Comparison of ENCODE assay signal across 9 cellular contexts in genomic region chr1:165914136-165914798, GRCh38.
DNase-seq lines count a peak whose midpoint lies in the region; ATAC-seq and TF ChIP-seq lines count a peak whose summit lies in the region.
"Had no signal": no experiment of that assay in that cellular context is flagged by ENCODE, and none has a peak within 500 bp of the region (broad histone marks: within the 10 kb centered on the region; RNA-seq: fewer than 3 reads in every experiment).

No MANE protein-coding gene starts in this region.

- H3K9me3 ChIP-seq in SU-DHL-6 (ENCODE audit: insufficient read depth, low read length) = no peaks in the 10 kb centered on the region
- no peaks in the 10 kb centered on the region for H3K9me3 ChIP-seq in right cardiac atrium (ENCODE audit: control insufficient read depth, low read length)
- no peaks in the 10 kb centered on the region for H3K9me3 ChIP-seq in gastrocnemius medialis
- H3K9me3 ChIP-seq: BLaER1 had no signal

- H2AFZ ChIP-seq in SU-DHL-6 (ENCODE audit: low read depth, low read length, severe bottlenecking) = no peak overlapping the region

- no peak overlapping the region for H3K4me3 ChIP-seq in NB4 (ENCODE audit: low read depth, low read length)
- no peak overlapping the region for H3K4me3 ChIP-seq in SU-DHL-6 (ENCODE audit: insufficient read depth, low read length, poor library complexity, severe bottlenecking)
- H3K4me3 ChIP-seq in right cardiac atrium (ENCODE audit: low read length) = no peak overlapping the region
- no peak overlapping the region for H3K4me3 ChIP-seq in gastrocnemius medialis
- H3K4me3 ChIP-seq: BLaER1 had no signal

- 4% methylated on average over 4 of the region's 4 CpGs for whole genome bisulfite sequencing in right cardiac atrium

- H3K4me1 ChIP-seq in right cardiac atrium (ENCODE audit: control insufficient read depth, insufficient read depth, low read length) = no peaks in the 10 kb centered on the region
- H3K4me1 ChIP-seq in gastrocnemius medialis = peaks cover 0 to 15% of the 10 kb centered on the region in 2 donors
- H3K4me1 ChIP-seq: BLaER1 had no signal

- H3K9ac ChIP-seq in SU-DHL-6 (ENCODE audit: low read length) = no peak overlapping the region
- H3K9ac ChIP-seq: BLaER1 had no signal

- no peaks in the 10 kb centered on the region for H4K20me1 ChIP-seq in SU-DHL-6 (ENCODE audit: low read depth, low read length)

- H3K4me2 ChIP-seq in SU-DHL-6 (ENCODE audit: low read depth, low read length, poor library complexity, severe bottlenecking) = no peak overlapping the region
- H3K4me2 ChIP-seq: BLaER1 had no signal

- no peaks in the 10 kb centered on the region for H3F3A ChIP-seq in SU-DHL-6 (ENCODE audit: insufficient read depth)

- peak; percentile 41 for DNase-seq in NCI-H146 (lab: John Stamatoyannopoulos, UW)
- no peak for DNase-seq in NCI-H146 treated with DMSO at 0.1 percent for 48 hours (lab: John Stamatoyannopoulos, UW; ENCODE audit: unreplicated experiment)
- peak; percentile 75 for DNase-seq in NB4 (ENCODE audit: low read depth)
- DNase-seq in amniotic epithelial cell (ENCODE audit: low read depth) = peak; percentile 75
- DNase-seq in right cardiac atrium = no peak
- peak; percentile 31 to 57 for DNase-seq in gastrocnemius medialis

- peak; percentile 90 for ATAC-seq in HG02610 (IDR thresholded peaks at IDR 0.05; ENCODE audit: unreplicated experiment)
- peak; percentile 71 to 77 for ATAC-seq in right cardiac atrium
- peak; percentile 87 to 92 for ATAC-seq in gastrocnemius medialis

- H3K79me2 ChIP-seq in SU-DHL-6 (ENCODE audit: insufficient read depth, low read length) = no peaks in the 10 kb centered on the region

- no peaks in the 10 kb centered on the region for H3K9me2 ChIP-seq in SU-DHL-6 (replicated peaks; ENCODE audit: insufficient read depth, low read length)

- no peaks in the 10 kb centered on the region for H3K27me3 ChIP-seq in SU-DHL-6 (ENCODE audit: low read length)
- H3K27me3 ChIP-seq in right cardiac atrium (ENCODE audit: control insufficient read depth, insufficient read depth) = no peaks in the 10 kb centered on the region
- H3K27me3 ChIP-seq in gastrocnemius medialis = no peaks in the 10 kb centered on the region
- H3K27me3 ChIP-seq: BLaER1 had no signal

- H3K27ac ChIP-seq in SU-DHL-6 (ENCODE audit: low read depth, low read length) (no peak overlapping the region), right cardiac atrium (ENCODE audit: low read length) (no peak overlapping the region), gastrocnemius medialis (no peak overlapping the region)
- H3K27ac ChIP-seq: BLaER1 had no signal

- intact Hi-C loops in right cardiac atrium (cut with DNase I) (loop anchor here (2.0 to 10.0 kb wide), 8 partner anchors 197 to 529 kb away; no protein-coding TSS in a partner anchor), gastrocnemius medialis (cut with DNase I; ENCODE audit: low total_unique reads) (loop anchor here (1.0 to 5.0 kb wide), 4 partner anchors 145 to 313 kb away; partner anchors contain the start of genes ALDH9A1 and TMCO1)

- in situ Hi-C loops in gastrocnemius medialis (cut with MboI; ENCODE audit: low sequenced_read_pairs in 4 of 4) = loop anchor here (5.0 to 25.0 kb wide), 7 partner anchors 89 to 529 kb away; partner anchors contain the start of genes TMCO1 (in 2 of the 4) and UCK2 (in 1 of the 4)

- TF ChIP-seq CTCF in NB4 (IDR thresholded peaks at IDR 0.05; ENCODE audit: low read depth, low read length) (peak; percentile 67), SU-DHL-6 (IDR thresholded peaks at IDR 0.05; ENCODE audit: insufficient read depth, low read length, poor library complexity, severe bottlenecking) (peak; percentile 80), gastrocnemius medialis (IDR thresholded peaks at IDR 0.05 in 4 of 5, conservative IDR thresholded peaks at IDR 0.05 in 1 of 5) (peak; percentile 82 to 92 (median 89))

- TF ChIP-seq POLR2A in NB4 (IDR thresholded peaks at IDR 0.05; ENCODE audit: extremely low read depth, insufficient read length) (no peak), gastrocnemius medialis (IDR thresholded peaks at IDR 0.05) (no peak)

- H3K36me3 ChIP-seq in SU-DHL-6 (ENCODE audit: low read length) (no peaks in the 10 kb centered on the region), gastrocnemius medialis (no peaks in the 10 kb centered on the region)

Comparison
In these comparisons a context has a peak if more than half of its experiments do, and no peak if none do; other contexts are left out.
1. DNase-seq: peak in NCI-H146 (single experiment), NB4 (single experiment), amniotic epithelial cell (single experiment) and gastrocnemius medialis (2 of 2); none in NCI-H146 treated with DMSO at 0.1 percent for 48 hours (single experiment) and right cardiac atrium (0 of 3).
2. Peak in every context shown above with its lines, with median percentiles within 50 percentile points of each other: ATAC-seq and CTCF ChIP-seq.